Comparison of ENCODE assay signal across 1 cellular context in the genomic region with DNA sequence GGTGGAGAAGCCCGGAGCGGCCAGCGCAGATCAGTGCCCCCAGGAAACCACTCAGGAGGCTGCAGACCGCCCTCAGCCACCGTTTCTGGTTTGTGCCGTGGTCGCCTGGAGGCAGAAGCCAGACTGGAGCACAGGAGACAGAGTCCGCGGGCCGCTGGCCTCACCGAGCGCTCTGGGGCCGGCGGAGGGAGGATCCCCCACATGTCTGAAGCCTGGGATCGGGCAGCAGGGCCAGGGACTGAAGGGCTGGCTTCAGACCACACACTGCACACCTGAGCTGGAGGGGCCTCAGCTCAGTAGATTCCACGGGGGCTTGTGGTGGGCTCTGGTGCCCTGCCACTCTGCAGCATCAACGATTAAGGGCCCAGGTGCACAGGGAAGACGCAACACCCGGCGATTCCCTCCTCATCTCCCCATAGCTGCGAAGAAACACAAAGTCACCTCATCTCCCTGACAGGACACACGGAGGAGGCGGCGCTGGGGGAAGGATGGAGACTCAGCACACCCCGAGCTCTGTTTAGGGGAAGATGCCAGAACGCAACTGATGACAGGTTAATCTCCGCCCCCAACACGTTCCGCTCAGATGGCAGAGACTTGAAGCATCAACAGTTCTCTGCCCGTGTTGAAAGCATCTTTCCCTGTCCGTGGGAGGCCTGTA.
TF ChIP-seq lines count a peak whose summit lies in the region.

No MANE protein-coding gene starts in this region.

TF ChIP-seq in H1, 55 proteins besides CTCF, POLR2A, EP300 and RAD21:
- TF ChIP-seq HDAC2 (IDR thresholded peaks at IDR 0.05; ENCODE audit: borderline replicate concordance in 1 of 2, low read depth in 2 of 2, low read length in 2 of 2): no peak
- no peak for TF ChIP-seq KDM5A (IDR thresholded peaks at IDR 0.05; ENCODE audit: low read length)
- TF ChIP-seq TAF7 (optimal IDR thresholded peaks at IDR 0.05; ENCODE audit: borderline replicate concordance, low read depth, low read length): no peak
- TF ChIP-seq JUN (IDR thresholded peaks at IDR 0.05; ENCODE audit: low read depth, low read length): no peak
- TF ChIP-seq, protein P1, sequence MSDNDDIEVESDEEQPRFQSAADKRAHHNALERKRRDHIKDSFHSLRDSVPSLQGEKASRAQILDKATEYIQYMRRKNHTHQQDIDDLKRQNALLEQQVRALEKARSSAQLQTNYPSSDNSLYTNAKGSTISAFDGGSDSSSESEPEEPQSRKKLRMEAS (IDR thresholded peaks at IDR 0.05): no peak
- TF ChIP-seq CBX8 (IDR thresholded peaks at IDR 0.05; ENCODE audit: borderline replicate concordance, low read depth, low read length): no peak
- no peak for TF ChIP-seq CTBP2 (IDR thresholded peaks at IDR 0.05; ENCODE audit: borderline replicate concordance, insufficient read depth, insufficient read length, low read length)
- TF ChIP-seq, protein P2, sequence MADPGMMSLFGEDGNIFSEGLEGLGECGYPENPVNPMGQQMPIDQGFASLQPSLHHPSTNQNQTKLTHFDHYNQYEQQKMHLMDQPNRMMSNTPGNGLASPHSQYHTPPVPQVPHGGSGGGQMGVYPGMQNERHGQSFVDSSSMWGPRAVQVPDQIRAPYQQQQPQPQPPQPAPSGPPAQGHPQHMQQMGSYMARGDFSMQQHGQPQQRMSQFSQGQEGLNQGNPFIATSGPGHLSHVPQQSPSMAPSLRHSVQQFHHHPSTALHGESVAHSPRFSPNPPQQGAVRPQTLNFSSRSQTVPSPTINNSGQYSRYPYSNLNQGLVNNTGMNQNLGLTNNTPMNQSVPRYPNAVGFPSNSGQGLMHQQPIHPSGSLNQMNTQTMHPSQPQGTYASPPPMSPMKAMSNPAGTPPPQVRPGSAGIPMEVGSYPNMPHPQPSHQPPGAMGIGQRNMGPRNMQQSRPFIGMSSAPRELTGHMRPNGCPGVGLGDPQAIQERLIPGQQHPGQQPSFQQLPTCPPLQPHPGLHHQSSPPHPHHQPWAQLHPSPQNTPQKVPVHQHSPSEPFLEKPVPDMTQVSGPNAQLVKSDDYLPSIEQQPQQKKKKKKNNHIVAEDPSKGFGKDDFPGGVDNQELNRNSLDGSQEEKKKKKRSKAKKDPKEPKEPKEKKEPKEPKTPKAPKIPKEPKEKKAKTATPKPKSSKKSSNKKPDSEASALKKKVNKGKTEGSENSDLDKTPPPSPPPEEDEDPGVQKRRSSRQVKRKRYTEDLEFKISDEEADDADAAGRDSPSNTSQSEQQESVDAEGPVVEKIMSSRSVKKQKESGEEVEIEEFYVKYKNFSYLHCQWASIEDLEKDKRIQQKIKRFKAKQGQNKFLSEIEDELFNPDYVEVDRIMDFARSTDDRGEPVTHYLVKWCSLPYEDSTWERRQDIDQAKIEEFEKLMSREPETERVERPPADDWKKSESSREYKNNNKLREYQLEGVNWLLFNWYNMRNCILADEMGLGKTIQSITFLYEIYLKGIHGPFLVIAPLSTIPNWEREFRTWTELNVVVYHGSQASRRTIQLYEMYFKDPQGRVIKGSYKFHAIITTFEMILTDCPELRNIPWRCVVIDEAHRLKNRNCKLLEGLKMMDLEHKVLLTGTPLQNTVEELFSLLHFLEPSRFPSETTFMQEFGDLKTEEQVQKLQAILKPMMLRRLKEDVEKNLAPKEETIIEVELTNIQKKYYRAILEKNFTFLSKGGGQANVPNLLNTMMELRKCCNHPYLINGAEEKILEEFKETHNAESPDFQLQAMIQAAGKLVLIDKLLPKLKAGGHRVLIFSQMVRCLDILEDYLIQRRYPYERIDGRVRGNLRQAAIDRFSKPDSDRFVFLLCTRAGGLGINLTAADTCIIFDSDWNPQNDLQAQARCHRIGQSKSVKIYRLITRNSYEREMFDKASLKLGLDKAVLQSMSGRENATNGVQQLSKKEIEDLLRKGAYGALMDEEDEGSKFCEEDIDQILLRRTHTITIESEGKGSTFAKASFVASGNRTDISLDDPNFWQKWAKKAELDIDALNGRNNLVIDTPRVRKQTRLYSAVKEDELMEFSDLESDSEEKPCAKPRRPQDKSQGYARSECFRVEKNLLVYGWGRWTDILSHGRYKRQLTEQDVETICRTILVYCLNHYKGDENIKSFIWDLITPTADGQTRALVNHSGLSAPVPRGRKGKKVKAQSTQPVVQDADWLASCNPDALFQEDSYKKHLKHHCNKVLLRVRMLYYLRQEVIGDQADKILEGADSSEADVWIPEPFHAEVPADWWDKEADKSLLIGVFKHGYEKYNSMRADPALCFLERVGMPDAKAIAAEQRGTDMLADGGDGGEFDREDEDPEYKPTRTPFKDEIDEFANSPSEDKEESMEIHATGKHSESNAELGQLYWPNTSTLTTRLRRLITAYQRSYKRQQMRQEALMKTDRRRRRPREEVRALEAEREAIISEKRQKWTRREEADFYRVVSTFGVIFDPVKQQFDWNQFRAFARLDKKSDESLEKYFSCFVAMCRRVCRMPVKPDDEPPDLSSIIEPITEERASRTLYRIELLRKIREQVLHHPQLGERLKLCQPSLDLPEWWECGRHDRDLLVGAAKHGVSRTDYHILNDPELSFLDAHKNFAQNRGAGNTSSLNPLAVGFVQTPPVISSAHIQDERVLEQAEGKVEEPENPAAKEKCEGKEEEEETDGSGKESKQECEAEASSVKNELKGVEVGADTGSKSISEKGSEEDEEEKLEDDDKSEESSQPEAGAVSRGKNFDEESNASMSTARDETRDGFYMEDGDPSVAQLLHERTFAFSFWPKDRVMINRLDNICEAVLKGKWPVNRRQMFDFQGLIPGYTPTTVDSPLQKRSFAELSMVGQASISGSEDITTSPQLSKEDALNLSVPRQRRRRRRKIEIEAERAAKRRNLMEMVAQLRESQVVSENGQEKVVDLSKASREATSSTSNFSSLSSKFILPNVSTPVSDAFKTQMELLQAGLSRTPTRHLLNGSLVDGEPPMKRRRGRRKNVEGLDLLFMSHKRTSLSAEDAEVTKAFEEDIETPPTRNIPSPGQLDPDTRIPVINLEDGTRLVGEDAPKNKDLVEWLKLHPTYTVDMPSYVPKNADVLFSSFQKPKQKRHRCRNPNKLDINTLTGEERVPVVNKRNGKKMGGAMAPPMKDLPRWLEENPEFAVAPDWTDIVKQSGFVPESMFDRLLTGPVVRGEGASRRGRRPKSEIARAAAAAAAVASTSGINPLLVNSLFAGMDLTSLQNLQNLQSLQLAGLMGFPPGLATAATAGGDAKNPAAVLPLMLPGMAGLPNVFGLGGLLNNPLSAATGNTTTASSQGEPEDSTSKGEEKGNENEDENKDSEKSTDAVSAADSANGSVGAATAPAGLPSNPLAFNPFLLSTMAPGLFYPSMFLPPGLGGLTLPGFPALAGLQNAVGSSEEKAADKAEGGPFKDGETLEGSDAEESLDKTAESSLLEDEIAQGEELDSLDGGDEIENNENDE (IDR thresholded peaks at IDR 0.05; ENCODE audit: insufficient replicate concordance, low read length): no peak
- no peak for TF ChIP-seq TAF1 (IDR thresholded peaks at IDR 0.05; ENCODE audit: low read depth, low read length)
- no peak for TF ChIP-seq EGR1 (IDR thresholded peaks at IDR 0.05; ENCODE audit: borderline replicate concordance, low read depth, low read length)
- TF ChIP-seq CHD2 (IDR thresholded peaks at IDR 0.05; ENCODE audit: low read length): no peak
TF ChIP-seq in H1: peak in this region for 0.
